28 cellular contexts compared by ENCODE assay signal in genomic region chr6:89723046-89723445, GRCh38.
"Had no signal": no experiment of that assay in that cellular context is flagged by ENCODE, and none has a peak within 500 bp of the region (broad histone marks: within the 10 kb centered on the region; RNA-seq: fewer than 3 reads in every experiment).

No MANE protein-coding gene starts in this region.

- H3K4me2 ChIP-seq: hepatocyte had no signal

- H3K79me2 ChIP-seq: hepatocyte, parathyroid adenoma had no signal

- ATAC-seq: foreskin keratinocyte, gastroesophageal sphincter, heart left ventricle, left cardiac atrium, left lung, mucosa of descending colon, right cardiac atrium had no signal

- H3K27ac ChIP-seq: colonic mucosa, esophagus squamous epithelium, foreskin keratinocyte, gastroesophageal sphincter, heart left ventricle, hepatocyte, left lung, neutrophil, parathyroid adenoma, prostate gland, sigmoid colon, skin epidermis, testis, tibial artery had no signal

- H3K9ac ChIP-seq: parathyroid adenoma had no signal

- H3K36me3 ChIP-seq: prostate gland had no signal

- DNase-seq: caudate nucleus; cerebellar nuclear complex; colonic mucosa; effector CD8-positive, alpha-beta T cell; esophagus squamous epithelium; foreskin keratinocyte; heart left ventricle; left cardiac atrium; left lung; mesenchymal stem cell; mucosa of descending colon; naive B cell; right cardiac atrium; sigmoid colon; stimulated activated CD4-positive, alpha-beta T cell treated with anti-CD3 and anti-CD28 coated beads, Interleukin-12 subunit alpha, Interleukin-12 subunit beta, amount 100 ng/mL, for 4 hours; stimulated activated CD4-positive, alpha-beta T cell treated with anti-CD3 and anti-CD28 coated beads, Interleukin-1b, Interleukin-23, amount 100 ng/mL, for 48 hours; stimulated activated CD4-positive, alpha-beta T cell treated with anti-CD3 and anti-CD28 coated beads, Interleukin-4, amount 100 ng/mL, for 1 hour; stimulated activated CD8-positive, alpha-beta memory T cell treated with anti-CD3 and anti-CD28 coated beads, Interleukin-4, amount 100 ng/mL, for 48 hours; stimulated activated naive CD4-positive, alpha-beta T cell; substantia nigra; testis; tibial artery had no signal

- H3K9me3 ChIP-seq: colonic mucosa, esophagus squamous epithelium, gastroesophageal sphincter, heart left ventricle, left lung, mucosa of descending colon, neutrophil, prostate gland, sigmoid colon, testis, tibial artery had no signal

- H3K27me3 ChIP-seq: colonic mucosa, esophagus squamous epithelium, foreskin keratinocyte, gastroesophageal sphincter, heart left ventricle, hepatocyte, left lung, neutrophil, sigmoid colon, testis, tibial artery had no signal

- H3K4me3 ChIP-seq: colonic mucosa, esophagus squamous epithelium, gastroesophageal sphincter, heart left ventricle, hepatocyte, left lung, mucosa of descending colon, prostate gland, sigmoid colon, skin epidermis, testis, tibial artery had no signal

- H2AFZ ChIP-seq: hepatocyte, parathyroid adenoma had no signal

- H3K4me1 ChIP-seq: colonic mucosa, esophagus squamous epithelium, foreskin keratinocyte, gastroesophageal sphincter, heart left ventricle, left lung, parathyroid adenoma, prostate gland, sigmoid colon, testis, tibial artery had no signal
